Comparison of ENCODE assay signal across 8 cellular contexts in genomic region chr4:102826890-102827673, GRCh38. TPM values are rescaled to one million over a fixed set of nuclear protein-coding genes. Genes with fewer than 3 reads are reported as not detected.
DNase-seq lines count a peak whose midpoint lies in the region; ATAC-seq and TF ChIP-seq lines count a peak whose summit lies in the region.

UBE2D3 (minus strand) TSS chr4:102827551; CDS start chr4:102826508, 1,043 bp downstream.

- no peak for TF ChIP-seq CTCF in Caco-2 (IDR thresholded peaks at IDR 0.05; ENCODE audit: insufficient read depth in 1 of 2, low read depth in 1 of 2, low read length in 1 of 2, severe bottlenecking in 1 of 2, unreplicated experiment in 1 of 2)
- TF ChIP-seq CTCF in endothelial cell (IDR thresholded peaks at IDR 0.05; ENCODE audit: unreplicated experiment) = no peak

- H3K9me3 ChIP-seq in Caco-2 (no peaks in the 10 kb centered on the region), HUES48 (ENCODE audit: control insufficient read depth, insufficient read depth, low read length) (no peaks in the 10 kb centered on the region), NT2/D1 (ENCODE audit: insufficient read depth, low read length) (no peaks in the 10 kb centered on the region)

- DNase-seq in Caco-2 (peak; percentile 94), NT2/D1 (ENCODE audit: low read depth, low spot score) (peak; percentile 77), endothelial cell (ENCODE audit: low spot score) (peak; percentile 94), midbrain (lab: John Stamatoyannopoulos, UW) (peak; percentile 94)
- peak; percentile 91 for DNase-seq in activated CD8-positive, alpha-beta memory T cell treated with anti-CD3 and anti-CD28 coated beads, Interleukin-2, amount 50 U/mL, for 1 hour (ENCODE audit: extremely low read depth)
- peak; percentile 91 to 92 for DNase-seq in stimulated activated CD8-positive, alpha-beta memory T cell treated with anti-CD3 and anti-CD28 coated beads, Interleukin-2, amount 100 ng/mL, for 1 hour (ENCODE audit: low read depth in 2 of 2)

- H3K9me3 Mint-ChIP-seq in Caco-2 (ENCODE audit: unreplicated experiment) (no peaks in the 10 kb centered on the region), endothelial cell (ENCODE audit: unreplicated experiment) (no peaks in the 10 kb centered on the region)

- BruUV-seq in Caco-2 (replicated peaks; lab: Mats Ljungman, UMichigan) = no TSS peak

- H3K27ac ChIP-seq in HUES48 (ENCODE audit: low read depth, low read length) = peak within 1 kb of the TSS; percentile 100

- CTCF ChIA-PET in Caco-2 (lab: Charles Lee) = interaction anchor here (1.5 to 2.0 kb wide), 2 partner anchors 42 to 206 kb away, joined by 5 to 15 read pairs; partner anchors contain the start of gene CISD2

- POLR2A ChIA-PET in Caco-2 (lab: Charles Lee) = interaction anchor here (0.6 to 3.3 kb wide), 12 partner anchors 9 to 295 kb away, joined by 3 to 72 read pairs (median 6); partner anchors contain the start of genes CISD2 and MANBA

- H3K4me1 Mint-ChIP-seq in Caco-2 (ENCODE audit: low read depth, unreplicated experiment) = peaks cover 5% of the 10 kb centered on the region
- H3K4me1 Mint-ChIP-seq in endothelial cell (ENCODE audit: unreplicated experiment) = peaks cover 31% of the 10 kb centered on the region

- no peaks in the 10 kb centered on the region for H3K27me3 ChIP-seq in Caco-2 (replicated peaks; ENCODE audit: control insufficient read depth, insufficient read depth, low read length)
- H3K27me3 ChIP-seq in HUES48 (ENCODE audit: control insufficient read depth, insufficient read depth, low read length) = no peaks in the 10 kb centered on the region
- no peaks in the 10 kb centered on the region for H3K27me3 ChIP-seq in NT2/D1 (ENCODE audit: insufficient read depth, insufficient read length)

- H3K4me3 ChIP-seq in Caco-2 (ENCODE audit: low read depth, low read length) (peak within 1 kb of the TSS; percentile 92), HUES48 (ENCODE audit: low read depth, low read length) (peak within 1 kb of the TSS; percentile 99), NT2/D1 (ENCODE audit: insufficient read length, low read depth) (peak within 1 kb of the TSS; percentile 89)

- ATAC-seq in GM21381 (IDR thresholded peaks at IDR 0.05; ENCODE audit: unreplicated experiment) = peak; percentile 29

- H3K27ac Mint-ChIP-seq in Caco-2 (ENCODE audit: unreplicated experiment) (no peak within 1 kb of the TSS), endothelial cell (ENCODE audit: unreplicated experiment) (no peak within 1 kb of the TSS)

- H3K4me1 ChIP-seq in Caco-2 = peaks cover 25% of the 10 kb centered on the region
- peaks cover 46% of the 10 kb centered on the region for H3K4me1 ChIP-seq in HUES48 (ENCODE audit: control insufficient read depth, insufficient read depth, low read length)
- peaks cover 2% of the 10 kb centered on the region for H3K4me1 ChIP-seq in NT2/D1 (ENCODE audit: insufficient read depth, insufficient read length)

- H3K27me3 Mint-ChIP-seq in Caco-2 (ENCODE audit: insufficient read depth, unreplicated experiment) (no peaks in the 10 kb centered on the region), endothelial cell (ENCODE audit: unreplicated experiment) (peaks cover 17% of the 10 kb centered on the region)

- peaks cover 5% of the 10 kb centered on the region for H3K36me3 Mint-ChIP-seq in Caco-2 (ENCODE audit: insufficient read depth, unreplicated experiment)
- H3K36me3 Mint-ChIP-seq in endothelial cell (ENCODE audit: low read depth, unreplicated experiment) = peaks cover 12% of the 10 kb centered on the region

- H3K9ac ChIP-seq in HUES48 (ENCODE audit: low read depth, low read length) = peak within 1 kb of the TSS; percentile 99
- peak within 1 kb of the TSS; percentile 97 for H3K9ac ChIP-seq in NT2/D1 (ENCODE audit: insufficient read length, low read depth)

- H3K4me3 Mint-ChIP-seq in Caco-2 (ENCODE audit: unreplicated experiment) (no peak within 1 kb of the TSS), endothelial cell (ENCODE audit: unreplicated experiment) (no peak within 1 kb of the TSS)

- intact Hi-C loops in Caco-2 (cut with micrococcal nuclease; ENCODE audit: unreplicated experiment) = loop anchor here (1.0 to 5.0 kb wide), 5 partner anchors 42 to 1480 kb away; partner anchors contain the start of genes PPP3CA and SLC9B2

- no peaks in the 10 kb centered on the region for H3K36me3 ChIP-seq in Caco-2 (ENCODE audit: control insufficient read depth, insufficient read depth, low read length)
- peaks cover 31% of the 10 kb centered on the region for H3K36me3 ChIP-seq in HUES48 (ENCODE audit: control insufficient read depth, insufficient read depth, low read length)
- H3K36me3 ChIP-seq in NT2/D1 (ENCODE audit: insufficient read depth, insufficient read length, low read length) = peaks cover 42% of the 10 kb centered on the region

RNA-seq across cellular contexts. Expression of gene UBE2D3, which starts in this region (rescaled TPM):
- total RNA-seq in Caco-2 (2022) = 294 and 305 TPM in 2 replicates
- total RNA-seq in endothelial cell (ENCODE audit: unreplicated experiment) = 370 TPM

Comparison
In these comparisons a context has a peak if more than half of its experiments do, and no peak if none do; other contexts are left out.
1. Peak in every context shown above with its lines: DNase-seq, ATAC-seq, H3K4me3 ChIP-seq and H3K27ac ChIP-seq.